ENCODE assay signal across 16 cellular contexts in genomic region chr18:24227976-24228660, GRCh38.
DNase-seq lines count a peak whose midpoint lies in the region; ATAC-seq and TF ChIP-seq lines count a peak whose summit lies in the region.
"Had no signal": no experiment of that assay in that cellular context is flagged by ENCODE, and none has a peak within 500 bp of the region (broad histone marks: within the 10 kb centered on the region; RNA-seq: fewer than 3 reads in every experiment).

No MANE protein-coding gene starts in this region.

- no peak for TF ChIP-seq CTCF in AG04450 (IDR thresholded peaks at IDR 0.05; ENCODE audit: low read depth, low read length)
- no peak for TF ChIP-seq CTCF in astrocyte of the spinal cord (IDR thresholded peaks at IDR 0.05; ENCODE audit: low read depth, low read length)
- TF ChIP-seq CTCF in mesothelial cell of epicardium (IDR thresholded peaks at IDR 0.05; ENCODE audit: unreplicated experiment): no peak

- peaks cover 5% of the 10 kb centered on the region for H3K36me3 Mint-ChIP-seq in mesothelial cell of epicardium
- H3K36me3 Mint-ChIP-seq: memory B cell had no signal

- no peaks in the 10 kb centered on the region for H3K36me3 ChIP-seq in MG63

- H3K4me3 ChIP-seq in AG04450 (ENCODE audit: low read depth, low read length) (no peak overlapping the region), MG63 (no peak overlapping the region), astrocyte of the spinal cord (ENCODE audit: low read depth, low read length) (no peak overlapping the region)

- ATAC-seq in left colon (peak; percentile 78), GM19351 (IDR thresholded peaks at IDR 0.05; ENCODE audit: unreplicated experiment) (no peak)

- no peak overlapping the region for H3K27ac Mint-ChIP-seq in mesothelial cell of epicardium
- H3K27ac Mint-ChIP-seq: activated CD4-positive, alpha-beta memory T cell treated with anti-CD3 and anti-CD28 coated beads, Interleukin-2, amount 10 ng/mL, durations not matched to agents 7 days and 5 days; memory B cell had no signal

- POLR2A ChIA-PET in AG04450 (lab: Yijun Ruan, JAX): interaction anchor here (0.9 to 1.1 kb wide), 2 partner anchors 40 to 89 kb away, joined by 3 to 4 read pairs; partner anchors contain the start of gene CABYR

- no peaks in the 10 kb centered on the region for H3K27me3 Mint-ChIP-seq in mesothelial cell of epicardium (ENCODE audit: low read depth)

- in situ Hi-C loops in astrocyte of the spinal cord (cut with HindIII; ENCODE audit: low sequenced_read_pairs): no loop called here

- CTCF ChIA-PET in AG04450 (lab: Charles Lee): no interaction called here

- no peak overlapping the region for H3K4me3 Mint-ChIP-seq in mesothelial cell of epicardium
- H3K4me3 Mint-ChIP-seq: activated CD4-positive, alpha-beta memory T cell treated with anti-CD3 and anti-CD28 coated beads, Interleukin-2, amount 10 ng/mL, durations not matched to agents 7 days and 5 days; memory B cell had no signal

- no peaks in the 10 kb centered on the region for H3K9me3 Mint-ChIP-seq in mesothelial cell of epicardium
- H3K9me3 Mint-ChIP-seq: activated CD4-positive, alpha-beta memory T cell treated with anti-CD3 and anti-CD28 coated beads, Interleukin-2, amount 10 ng/mL, durations not matched to agents 7 days and 5 days; memory B cell had no signal

- no peaks in the 10 kb centered on the region for H3K9me3 ChIP-seq in AG04450 (ENCODE audit: control insufficient read depth, insufficient read depth, low read length)
- H3K9me3 ChIP-seq in MG63: no peaks in the 10 kb centered on the region

- H3K4me1 Mint-ChIP-seq in mesothelial cell of epicardium: peaks cover 21% of the 10 kb centered on the region
- H3K4me1 Mint-ChIP-seq: activated CD4-positive, alpha-beta memory T cell treated with anti-CD3 and anti-CD28 coated beads, Interleukin-2, amount 10 ng/mL, durations not matched to agents 7 days and 5 days; memory B cell had no signal

- peak; percentile 20 for DNase-seq in AG04450 (ENCODE audit: low read depth, low spot score)
- DNase-seq in MG63: peak; percentile 11
- peak; percentile 83 for DNase-seq in astrocyte of the spinal cord (ENCODE audit: low read depth, low spot score)
- DNase-seq in left colon: no peak
- DNase-seq in mesothelial cell of epicardium (ENCODE audit: low spot score in 2 of 2, unreplicated experiment in 2 of 2): no peak
- DNase-seq in stimulated activated CD8-positive, alpha-beta memory T cell treated with anti-CD3 and anti-CD28 coated beads, Interleukin-4, amount 100 ng/mL, for 48 hours: no peak
- no peak for DNase-seq in NCI-H2227 (lab: John Stamatoyannopoulos, UW; ENCODE audit: unreplicated experiment)
- DNase-seq: activated CD4-positive, alpha-beta memory T cell treated with anti-CD3 and anti-CD28 coated beads, Interleukin-2, amount 10 ng/mL, durations not matched to agents 7 days and 5 days; DMS79; MM.1S; T1000; trophoblast cell had no signal

- no peaks in the 10 kb centered on the region for H3K27me3 ChIP-seq in AG04450 (ENCODE audit: control insufficient read depth, insufficient read depth, low read length)
- no peaks in the 10 kb centered on the region for H3K27me3 ChIP-seq in MG63

- peak overlapping the region; percentile 31 for H3K27ac ChIP-seq in AG04450 (ENCODE audit: low read depth, low read length)
- H3K27ac ChIP-seq: HL-60, parathyroid adenoma had no signal

- intact Hi-C loops in left colon (cut with DNase I, micrococcal nuclease): no loop called here

Comparison
In these comparisons a context has a peak if more than half of its experiments do, and no peak if none do; other contexts are left out.
1. DNase-seq: peak in AG04450 (single experiment), MG63 (single experiment) and astrocyte of the spinal cord (single experiment); none in left colon (0 of 2), mesothelial cell of epicardium (0 of 2), stimulated activated CD8-positive, alpha-beta memory T cell treated with anti-CD3 and anti-CD28 coated beads, Interleukin-4, amount 100 ng/mL, for 48 hours (single experiment) and NCI-H2227 (single experiment).